In genomic region chr10:68800196-68800595, GRCh38 we compare ENCODE assay signal across 15 cellular contexts. TPM values are rescaled to one million over a fixed set of nuclear protein-coding genes. Genes with fewer than 3 reads are reported as not detected.
DNase-seq lines count a peak whose midpoint lies in the region; ATAC-seq, FAIRE-seq and TF ChIP-seq lines count a peak whose summit lies in the region.
"Had no signal": no experiment of that assay in that cellular context is flagged by ENCODE, and none has a peak within 500 bp of the region (broad histone marks: within the 10 kb centered on the region; RNA-seq: fewer than 3 reads in every experiment).

No MANE protein-coding gene starts in this region.

- no peak for ATAC-seq in GM18858 (IDR thresholded peaks at IDR 0.05; ENCODE audit: unreplicated experiment)
- ATAC-seq in pancreas = no peak
- ATAC-seq: HepG2 had no signal

- H3K4me3 ChIP-seq in BLaER1 (no peak overlapping the region), pancreas (no peak overlapping the region)

- no peak overlapping the region for H3K9ac ChIP-seq in BLaER1
- H3K9ac ChIP-seq: KMS-11 had no signal

- intact Hi-C loops in pancreas (cut with DNase I) = no loop called here

- H4K20me1 ChIP-seq in BLaER1 = 0 out of 2 replicates have a peak, but pooled peaks cover 9% of the 10 kb centered on the region

- H3K4me1 ChIP-seq in BLaER1 (peaks cover 44% of the 10 kb centered on the region), pancreas (no peaks in the 10 kb centered on the region)
- H3K4me1 ChIP-seq: BE2C had no signal

- DNase-seq in ACHN = peak; percentile 17
- DNase-seq in GM04504 (ENCODE audit: low read depth) = peak; percentile 20
- DNase-seq in fibroblast of peridontal ligament (ENCODE audit: extremely low read depth) = peak; percentile 25
- no peak for DNase-seq in SKM-1 treated with dmso at 0.1 percent for 144 hours (lab: John Stamatoyannopoulos, UW; ENCODE audit: unreplicated experiment)
- no peak for DNase-seq in T-helper 2 cell
- DNase-seq in pancreas = no peak
- DNase-seq: BE2C; CD4-positive, CD25-positive, alpha-beta regulatory T cell; GOT3; H9 had no signal

- peak overlapping the region; percentile 61 for H3K4me2 ChIP-seq in BLaER1
- H3K4me2 ChIP-seq: KMS-11 had no signal

- no peaks in the 10 kb centered on the region for H3K9me3 ChIP-seq in BLaER1
- H3K9me3 ChIP-seq in pancreas = no peaks in the 10 kb centered on the region
- H3K9me3 ChIP-seq: BE2C had no signal

- in situ Hi-C loops in ACHN (cut with HindIII; ENCODE audit: low pct_ligation_motif_present, low pct_unique_long_range_greater_than_20kb, low sequenced_read_pairs) = no loop called here

- H3K27ac ChIP-seq in BLaER1 = no peak overlapping the region
- H3K27ac ChIP-seq in pancreas = no peak overlapping the region
- H3K27ac ChIP-seq: 22Rv1, KMS-11 had no signal

- no peaks in the 10 kb centered on the region for H3K27me3 ChIP-seq in BLaER1
- H3K27me3 ChIP-seq in pancreas = no peaks in the 10 kb centered on the region
- H3K27me3 ChIP-seq: BE2C had no signal

- TF ChIP-seq CTCF in pancreas (IDR thresholded peaks at IDR 0.05) = no peak

- H3K36me3 ChIP-seq in BLaER1 (peaks cover 50% of the 10 kb centered on the region), pancreas (no peaks in the 10 kb centered on the region)

- 67 to 87% methylated on average over 2 of the region's 2 CpGs for WGBS in pancreas, 2 donors

- no peak for FAIRE-seq in pancreas (lab: Jason Lieb, UNC)
- FAIRE-seq: HepG2 had no signal

RNA-seq across cellular contexts. Expression of gene STOX1, which starts 27.1 kb away (rescaled TPM):
- total RNA-seq in pancreas = 1 to 10 TPM in 5 of 6 donors, under 1 TPM in 1; 0.73 to 1.8 (median 1.1) TPM
- 1 to 10 TPM in 1 of 2 donors, under 1 TPM in 1; 0.99 to 1.3 TPM for polyA plus RNA-seq in pancreas

Comparison
In these comparisons a context has a peak if more than half of its experiments do, and no peak if none do; other contexts are left out.
1. DNase-seq: peak in ACHN (single experiment), GM04504 (single experiment) and fibroblast of peridontal ligament (single experiment); none in SKM-1 treated with dmso at 0.1 percent for 144 hours (single experiment), T-helper 2 cell (0 of 5) and pancreas (0 of 6).